Comparison of ENCODE assay signal across 1 cellular context in genomic region chr4:147940144-147940543, GRCh38.
TF ChIP-seq lines count a peak whose summit lies in the region.

No MANE protein-coding gene starts in this region.

TF ChIP-seq in WTC11, 78 proteins besides CTCF, POLR2A, EP300 and RAD21 (continued from another document):
- TF ChIP-seq, protein P1, sequence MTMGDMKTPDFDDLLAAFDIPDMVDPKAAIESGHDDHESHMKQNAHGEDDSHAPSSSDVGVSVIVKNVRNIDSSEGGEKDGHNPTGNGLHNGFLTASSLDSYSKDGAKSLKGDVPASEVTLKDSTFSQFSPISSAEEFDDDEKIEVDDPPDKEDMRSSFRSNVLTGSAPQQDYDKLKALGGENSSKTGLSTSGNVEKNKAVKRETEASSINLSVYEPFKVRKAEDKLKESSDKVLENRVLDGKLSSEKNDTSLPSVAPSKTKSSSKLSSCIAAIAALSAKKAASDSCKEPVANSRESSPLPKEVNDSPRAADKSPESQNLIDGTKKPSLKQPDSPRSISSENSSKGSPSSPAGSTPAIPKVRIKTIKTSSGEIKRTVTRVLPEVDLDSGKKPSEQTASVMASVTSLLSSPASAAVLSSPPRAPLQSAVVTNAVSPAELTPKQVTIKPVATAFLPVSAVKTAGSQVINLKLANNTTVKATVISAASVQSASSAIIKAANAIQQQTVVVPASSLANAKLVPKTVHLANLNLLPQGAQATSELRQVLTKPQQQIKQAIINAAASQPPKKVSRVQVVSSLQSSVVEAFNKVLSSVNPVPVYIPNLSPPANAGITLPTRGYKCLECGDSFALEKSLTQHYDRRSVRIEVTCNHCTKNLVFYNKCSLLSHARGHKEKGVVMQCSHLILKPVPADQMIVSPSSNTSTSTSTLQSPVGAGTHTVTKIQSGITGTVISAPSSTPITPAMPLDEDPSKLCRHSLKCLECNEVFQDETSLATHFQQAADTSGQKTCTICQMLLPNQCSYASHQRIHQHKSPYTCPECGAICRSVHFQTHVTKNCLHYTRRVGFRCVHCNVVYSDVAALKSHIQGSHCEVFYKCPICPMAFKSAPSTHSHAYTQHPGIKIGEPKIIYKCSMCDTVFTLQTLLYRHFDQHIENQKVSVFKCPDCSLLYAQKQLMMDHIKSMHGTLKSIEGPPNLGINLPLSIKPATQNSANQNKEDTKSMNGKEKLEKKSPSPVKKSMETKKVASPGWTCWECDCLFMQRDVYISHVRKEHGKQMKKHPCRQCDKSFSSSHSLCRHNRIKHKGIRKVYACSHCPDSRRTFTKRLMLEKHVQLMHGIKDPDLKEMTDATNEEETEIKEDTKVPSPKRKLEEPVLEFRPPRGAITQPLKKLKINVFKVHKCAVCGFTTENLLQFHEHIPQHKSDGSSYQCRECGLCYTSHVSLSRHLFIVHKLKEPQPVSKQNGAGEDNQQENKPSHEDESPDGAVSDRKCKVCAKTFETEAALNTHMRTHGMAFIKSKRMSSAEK (CRISPR knock-in tag; IDR thresholded peaks at IDR 0.05; ENCODE audit: borderline replicate concordance) = no peak
- TF ChIP-seq TCF7 (CRISPR knock-in tag; IDR thresholded peaks at IDR 0.05; ENCODE audit: low read depth) = no peak
- no peak for TF ChIP-seq ESRRA (CRISPR knock-in tag; IDR thresholded peaks at IDR 0.05; ENCODE audit: borderline replicate concordance)
- TF ChIP-seq ZMAT4 (CRISPR knock-in tag; IDR thresholded peaks at IDR 0.05) = no peak
- TF ChIP-seq FOXP1 (CRISPR knock-in tag; IDR thresholded peaks at IDR 0.05; ENCODE audit: borderline replicate concordance) = no peak
- TF ChIP-seq MXD4 (CRISPR knock-in tag; IDR thresholded peaks at IDR 0.05; ENCODE audit: borderline replicate concordance) = no peak
- no peak for TF ChIP-seq NFATC4 (CRISPR knock-in tag; IDR thresholded peaks at IDR 0.05)
- TF ChIP-seq AFF4 (CRISPR knock-in tag; IDR thresholded peaks at IDR 0.05; ENCODE audit: borderline replicate concordance) = no peak
- TF ChIP-seq ATF1 (CRISPR knock-in tag; IDR thresholded peaks at IDR 0.05) = no peak
